8 cellular contexts compared by ENCODE assay signal in genomic region chr1:160795951-160796383, GRCh38. TPM values are rescaled to one million over a fixed set of nuclear protein-coding genes. Genes with fewer than 3 reads are reported as not detected.
DNase-seq lines count a peak whose midpoint lies in the region; ATAC-seq, FAIRE-seq and TF ChIP-seq lines count a peak whose summit lies in the region.

LY9 (plus strand) TSS chr1:160796174; CDS start chr1:160796188, 14 bp downstream.

- POLR2A ChIA-PET in GM12878 (lab: Charles Lee), result interaction anchor here (0.6 to 2.7 kb wide), 7 partner anchors 15 to 274 kb away, joined by 3 to 9 read pairs (median 4); partner anchors contain the start of gene ARHGAP30

- no peaks in the 10 kb centered on the region for H3K9me2 ChIP-seq in SU-DHL-6 (replicated peaks; ENCODE audit: insufficient read depth, low read length)

- H3K36me3 ChIP-seq in SU-DHL-6 (ENCODE audit: low read length), result no peaks in the 10 kb centered on the region
- H3K36me3 ChIP-seq in GM12878 (ENCODE audit: control insufficient read depth in 2 of 2, insufficient read depth in 2 of 2, low read length in 1 of 2), result no peaks in the 10 kb centered on the region

- no peaks in the 10 kb centered on the region for H3K9me3 ChIP-seq in SU-DHL-6 (ENCODE audit: insufficient read depth, low read length)
- H3K9me3 ChIP-seq in GM12878 (replicated peaks; ENCODE audit: control insufficient read depth, insufficient read depth, low read length), result no peaks in the 10 kb centered on the region

- RAD21 ChIA-PET in GM12878 (lab: Charles Lee; ENCODE audit: unreplicated experiment), result interaction anchor here (0.7 to 6.8 kb wide), 15 partner anchors 15 to 194 kb away, joined by 3 to 53 read pairs (median 6); partner anchors contain the start of genes CD244 and ITLN2

- H3K4me2 ChIP-seq in SU-DHL-6 (ENCODE audit: low read depth, low read length, poor library complexity, severe bottlenecking) (peak within 1 kb of the TSS; percentile 32), GM12878 (ENCODE audit: control insufficient read depth, insufficient read depth) (peak within 1 kb of the TSS; percentile 94)

- peak; percentile 66 for TF ChIP-seq POLR2A in GM12878 (IDR thresholded peaks at IDR 0.05; ENCODE audit: low read depth, low read length)

- H3K4me3 ChIP-seq in SU-DHL-6 (ENCODE audit: insufficient read depth, low read length, poor library complexity, severe bottlenecking) (peak within 1 kb of the TSS; percentile 25), GM12878 (peak within 1 kb of the TSS; percentile 63)

- H3K27ac ChIP-seq in SU-DHL-6 (ENCODE audit: low read depth, low read length) (0 out of 2 replicates have a peak within 1 kb of the TSS, but pooled peaks have one; percentile 14), GM12878 (ENCODE audit: control insufficient read depth, insufficient read depth) (peak within 1 kb of the TSS; percentile 78)

- H2AFZ ChIP-seq in SU-DHL-6 (ENCODE audit: low read depth, low read length, severe bottlenecking) (no peak within 1 kb of the TSS), GM12878 (ENCODE audit: control insufficient read depth, low read depth, low read length) (peak within 1 kb of the TSS; percentile 44)

- SMC1A ChIA-PET in GM12878 (lab: Charles Lee; ENCODE audit: uncharacterized antibody, unreplicated experiment), result interaction anchor here (1.0 to 7.1 kb wide), 20 partner anchors 10 to 159 kb away, joined by 3 to 86 read pairs (median 8); partner anchors contain the start of genes CD244, ITLN2 and SLAMF7

- H3K27me3 ChIP-seq in SU-DHL-6 (ENCODE audit: low read length) (no peaks in the 10 kb centered on the region), GM12878 (replicated peaks in 1 of 2; ENCODE audit: control insufficient read depth in 2 of 2, insufficient read depth in 2 of 2, low read length in 1 of 2) (no peaks in the 10 kb centered on the region)

- peak; percentile 96 to 98 for TF ChIP-seq EP300 in GM12878 (IDR thresholded peaks at IDR 0.05; ENCODE audit: borderline replicate concordance in 1 of 2, control insufficient read depth in 1 of 2, low read depth in 2 of 2, low read length in 2 of 2)

- CTCF ChIA-PET in GM12878 (lab: Yijun Ruan, JAX), result interaction anchor here (1.0 to 9.3 kb wide), 13 partner anchors 19 to 159 kb away, joined by 3 to 192 read pairs (median 8); partner anchors contain the start of gene ITLN2

- TF ChIP-seq RAD21 in GM12878 (IDR thresholded peaks at IDR 0.05; ENCODE audit: insufficient read depth, low read depth, low read length), result no peak

- H3K4me1 ChIP-seq in GM12878 (ENCODE audit: control insufficient read depth, insufficient read depth, low read length), result peaks cover 42% of the 10 kb centered on the region

- peak; percentile 79 for ATAC-seq in GM18511 (IDR thresholded peaks at IDR 0.05; ENCODE audit: unreplicated experiment)
- ATAC-seq in HG02840 (IDR thresholded peaks at IDR 0.05; ENCODE audit: low FRiP score, unreplicated experiment), result peak; percentile 78
- peak; percentile 79 for ATAC-seq in GM12878

- peak; percentile 97 for DNase-seq in GM12878 (ENCODE audit: low read depth, low spot score)
- DNase-seq in stimulated activated CD8-positive, alpha-beta memory T cell treated with anti-CD3 and anti-CD28 coated beads, Interleukin-15, amount 100 ng/mL, for 1 hour (ENCODE audit: low read depth), result peak; percentile 52
- DNase-seq in HK-2 (ENCODE audit: unreplicated experiment), result no peak
- no peak for DNase-seq in NCI-H526 treated with DMSO at 0.1 percent for 48 hours (lab: John Stamatoyannopoulos, UW)
- no peak for DNase-seq in NCI-H1694 (lab: John Stamatoyannopoulos, UW)

- intact Hi-C loops in GM12878 (cut with micrococcal nuclease; ENCODE audit: unreplicated experiment), result loop anchor here (1.0 kb wide), 1 partner anchor 34 kb away; no protein-coding TSS in a partner anchor

- no peaks in the 10 kb centered on the region for H3K79me2 ChIP-seq in SU-DHL-6 (ENCODE audit: insufficient read depth, low read length)
- H3K79me2 ChIP-seq in GM12878 (ENCODE audit: control insufficient read depth, insufficient read depth, low read length), result peaks cover 3% of the 10 kb centered on the region

- WGBS in GM12878 (ENCODE audit: insufficient coverage, insufficient replicate concordance, low lambda C conversion rate, missing lambda C conversion rate), result 2% methylated on average over 4 of the region's 4 CpGs

- peak; percentile 87 for FAIRE-seq in GM12878 (lab: Jason Lieb, UNC)

- no peaks in the 10 kb centered on the region for H3F3A ChIP-seq in SU-DHL-6 (ENCODE audit: insufficient read depth)

- TF ChIP-seq CTCF in SU-DHL-6 (IDR thresholded peaks at IDR 0.05; ENCODE audit: insufficient read depth, low read length, poor library complexity, severe bottlenecking) (no peak), GM12878 (IDR thresholded peaks at IDR 0.05 in 2 of 3, conservative IDR thresholded peaks at IDR 0.05 in 1 of 3; ENCODE audit: control insufficient read depth in 2 of 3, extremely low read depth in 1 of 3, insufficient read depth in 1 of 3, low read depth in 3 of 3, low read length in 3 of 3) (no peak)

- BruUV-seq in GM12878 (replicated peaks; lab: Mats Ljungman, UMichigan), result no TSS peak

- H3K9ac ChIP-seq in SU-DHL-6 (ENCODE audit: low read length), result peak within 1 kb of the TSS; percentile 13; the same call in 1 of the 2 replicates
- peak within 1 kb of the TSS; percentile 50 for H3K9ac ChIP-seq in GM12878 (ENCODE audit: control insufficient read depth, insufficient read depth, low read length)

- H4K20me1 ChIP-seq in SU-DHL-6 (ENCODE audit: low read depth, low read length), result no peaks in the 10 kb centered on the region
- no peaks in the 10 kb centered on the region for H4K20me1 ChIP-seq in GM12878 (ENCODE audit: control insufficient read depth, insufficient read depth)

- in situ Hi-C loops in GM12878 (cut with MboI), result no loop called here

TF ChIP-seq in GM12878, 131 proteins besides CTCF, POLR2A, EP300 and RAD21 (continues in another document):
- no peak for TF ChIP-seq HSF1 (IDR thresholded peaks at IDR 0.05; ENCODE audit: low read depth, low read length)
- TF ChIP-seq HCFC1 (IDR thresholded peaks at IDR 0.05; ENCODE audit: low read length), result peak; percentile 43; the same call in 1 of the 2 replicates
- TF ChIP-seq EZH2 (IDR thresholded peaks at IDR 0.05; ENCODE audit: borderline replicate concordance, control insufficient read depth, low read depth, low read length), result 0 out of 2 replicates have a peak, but pooled peaks have one; percentile 42
- TF ChIP-seq STAT1 (conservative IDR thresholded peaks at IDR 0.05), result no peak
- TF ChIP-seq MYB (IDR thresholded peaks at IDR 0.05; ENCODE audit: borderline replicate concordance, low read depth, low read length), result no peak
- TF ChIP-seq PML (IDR thresholded peaks at IDR 0.05; ENCODE audit: low read length), result 0 out of 2 replicates have a peak, but pooled peaks have one; percentile 45
- TF ChIP-seq ZNF384 (IDR thresholded peaks at IDR 0.05; ENCODE audit: borderline replicate concordance, low read depth, low read length), result no peak
- peak; percentile 97 for TF ChIP-seq CREM (IDR thresholded peaks at IDR 0.05; ENCODE audit: low read depth)
- peak; percentile 95; the same call in 1 of the 2 replicates for TF ChIP-seq MTA3 (IDR thresholded peaks at IDR 0.05; ENCODE audit: borderline replicate concordance, low read length)
- TF ChIP-seq CBX3 (IDR thresholded peaks at IDR 0.05; ENCODE audit: borderline replicate concordance, low read depth), result no peak
- TF ChIP-seq BCL11A (IDR thresholded peaks at IDR 0.05; ENCODE audit: low read depth, low read length), result peak; percentile 91
- no peak for TF ChIP-seq SUPT20H (IDR thresholded peaks at IDR 0.05; ENCODE audit: borderline replicate concordance, control insufficient read depth, low read depth, low read length)
- TF ChIP-seq HDGF (IDR thresholded peaks at IDR 0.05), result no peak
- TF ChIP-seq ATF2 (IDR thresholded peaks at IDR 0.05; ENCODE audit: low read length), result peak; percentile 94

RNA-seq across cellular contexts. Expression of gene LY9, which starts in this region (rescaled TPM):
- 51.7 and 54.8 TPM in 2 replicates for total RNA-seq in GM12878 (2013; cell fraction: nucleolus; rRNA removed)
- total RNA-seq in GM12878 (2014; rRNA removed) (10.7 and 12.5 TPM in 2 replicates), GM12878 (2014; rRNA removed; fragmentation: Illumina TruSeq; extraction: Trizol) (6.6 and 8.0 TPM in 2 replicates), GM12878 (2021) (8.9 and 11.0 TPM in 2 replicates)
- 15.9 TPM for polyA plus RNA-seq in GM12878 (2011; ENCODE audit: low read depth)
- polyA plus RNA-seq in GM12878 (2011; rRNA removed) (11.7 and 13.3 TPM in 2 replicates), GM12878 (2014; fragmentation: Illumina TruSeq; extraction: Trizol) (9.8 and 11.7 TPM in 2 replicates), GM12878 (2014; fragmentation: Nextera tagmentation; extraction: Ambion mirVana) (1 to 10 TPM; 2.7 to 2.8 TPM), GM12878 (2014; rRNA removed) (11.4 and 11.6 TPM in 2 replicates), GM12878 (2016; fragmentation: Nextera tagmentation; extraction: Ambion mirVana) (1 to 10 TPM; 7.4 to 9.1 TPM)
- 12.8 and 14.6 TPM in 2 replicates for polyA plus RNA-seq in GM12878 (2011; cell fraction: cytosol; rRNA removed)
- 11.6 and 16.1 TPM in 2 replicates for polyA plus RNA-seq in GM12878 (2011; cell fraction: nucleus; rRNA removed)
- 16.7 and 24.0 TPM in 2 replicates for polyA plus RNA-seq in GM12878 (2012)
- polyA minus RNA-seq in GM12878 (2011; rRNA and poly(A)+ RNA removed), result 13.6 and 16.5 TPM in 2 replicates
- 3.5 TPM in 2 replicates for polyA minus RNA-seq in GM12878 (2011; cell fraction: cytosol; rRNA and poly(A)+ RNA removed)
- 10.8 and 12.2 TPM in 2 replicates for polyA minus RNA-seq in GM12878 (2011; cell fraction: nucleus; rRNA and poly(A)+ RNA removed)

Comparison
In these comparisons a context has a peak if more than half of its experiments do, and no peak if none do; other contexts are left out.
1. DNase-seq: peak in GM12878 (single experiment) and stimulated activated CD8-positive, alpha-beta memory T cell treated with anti-CD3 and anti-CD28 coated beads, Interleukin-15, amount 100 ng/mL, for 1 hour (single experiment); none in HK-2 (single experiment), NCI-H526 treated with DMSO at 0.1 percent for 48 hours (single experiment) and NCI-H1694 (single experiment).
2. Peak in every context shown above with its lines, with median percentiles within 50 percentile points of each other: ATAC-seq.